ENCODE assay signal across 28 cellular contexts in genomic region chr14:53916239-53916638, GRCh38.
"Had no signal": no experiment of that assay in that cellular context is flagged by ENCODE, and none has a peak within 500 bp of the region (broad histone marks: within the 10 kb centered on the region; RNA-seq: fewer than 3 reads in every experiment).

No MANE protein-coding gene starts in this region.

- H3K4me3 Mint-ChIP-seq: stimulated activated effector memory CD8-positive, alpha-beta T cell treated with anti-CD3 and anti-CD28 coated beads, Interleukin-12 subunit alpha, Interleukin-12 subunit beta, amount 100 ng/mL, for 72 hours; stimulated activated memory B cell treated with anti-CD40 and anti-IgM and Interleukin-4, amounts not matched to agents 10 μg/mL and 1 μg/mL and 100 μg/mL, for 72 hours; stimulated activated naive B cell treated with anti-CD40 and anti-IgM and Interleukin-4, amounts not matched to agents 10 μg/mL and 1 μg/mL and 100 μg/mL, for 72 hours; stimulated activated naive CD8-positive, alpha-beta T cell treated with anti-CD3 and anti-CD28 coated beads, Interleukin-15, amount 100 ng/mL, for 72 hours; stimulated activated naive CD8-positive, alpha-beta T cell treated with anti-CD3 and anti-CD28 coated beads, Interleukin-15, Interleukin-2, amounts not matched to agents 100 ng/mL and 50 ng/mL, for 24 hours; type B pancreatic cell had no signal

- DNase-seq: stimulated activated CD4-positive, alpha-beta T cell treated with anti-CD3 and anti-CD28 coated beads, Interleukin-2, amount 100 ng/mL, for 48 hours; stimulated activated CD4-positive, alpha-beta T cell treated with anti-CD3 and anti-CD28 coated beads, Interleukin-4, amount 100 ng/mL, for 1 hour; stimulated activated CD4-positive, alpha-beta T cell treated with anti-CD3 and anti-CD28 coated beads, Interleukin-4, amount 100 ng/mL, for 24 hours; stimulated activated CD4-positive, alpha-beta T cell treated with anti-CD3 and anti-CD28 coated beads, Interleukin-4, amount 100 ng/mL, for 4 hours; stimulated activated CD8-positive, alpha-beta memory T cell treated with anti-CD3 and anti-CD28 coated beads, Interleukin-4, amount 100 ng/mL, for 48 hours; stimulated activated naive B cell treated with anti-CD40 and anti-IgM and Interleukin-4, amounts not matched to agents 10 μg/mL and 1 μg/mL and 100 μg/mL, for 72 hours; stimulated activated naive CD4-positive, alpha-beta T cell; stimulated activated naive CD4-positive, alpha-beta T cell treated with Interleukin-2 at 50 U/mL for 16 hours; stimulated activated naive CD8-positive, alpha-beta T cell treated with anti-CD3 and anti-CD28 coated beads, Interleukin-15, amount 100 ng/mL, for 72 hours; stimulated activated naive CD8-positive, alpha-beta T cell treated with anti-CD3 and anti-CD28 coated beads, Interleukin-15, Interleukin-2, amounts not matched to agents 100 U/mL and 50 U/mL, for 24 hours; stomach; substantia nigra; testis; thyroid gland; tibial artery; transverse colon; trophoblast cell; upper lobe of left lung; upper lobe of right lung; uterus had no signal

- ATAC-seq: stimulated activated effector memory CD8-positive, alpha-beta T cell treated with anti-CD3 and anti-CD28 coated beads, Interleukin-12 subunit alpha, Interleukin-12 subunit beta, amount 100 ng/mL, for 72 hours; stimulated activated memory B cell treated with anti-CD40 and anti-IgM and Interleukin-4, amounts not matched to agents 10 μg/mL and 1 μg/mL and 100 μg/mL, for 72 hours; stimulated activated naive B cell treated with anti-CD40 and anti-IgM and Interleukin-4, amounts not matched to agents 10 μg/mL and 1 μg/mL and 100 μg/mL, for 72 hours; stimulated activated naive CD8-positive, alpha-beta T cell treated with anti-CD3 and anti-CD28 coated beads, Interleukin-15, amount 100 ng/mL, for 72 hours; stimulated activated naive CD8-positive, alpha-beta T cell treated with anti-CD3 and anti-CD28 coated beads, Interleukin-15, Interleukin-2, amounts not matched to agents 100 U/mL and 50 U/mL, for 24 hours; upper lobe of right lung had no signal

- H3K9me3 ChIP-seq: stomach, suprapubic skin, testis, thoracic aorta, thyroid gland, tibial artery, tibial nerve, transverse colon, upper lobe of left lung, upper lobe of right lung, uterus, vagina had no signal

- H3K4me1 ChIP-seq: stomach, suprapubic skin, testis, thyroid gland, tibial artery, tibial nerve, transverse colon, upper lobe of left lung, upper lobe of right lung, uterus, vagina had no signal

- H3K36me3 ChIP-seq: stomach, suprapubic skin, thoracic aorta, thyroid gland, tibial artery, tibial nerve, transverse colon, upper lobe of left lung, upper lobe of right lung, uterus, vagina had no signal

- H3K27me3 ChIP-seq: stomach, suprapubic skin, testis, thyroid gland, tibial artery, tibial nerve, transverse colon, upper lobe of left lung, upper lobe of right lung, uterus, vagina had no signal

- H3K27me3 Mint-ChIP-seq: stimulated activated memory B cell treated with anti-CD40 and anti-IgM and Interleukin-4, amounts not matched to agents 10 μg/mL and 1 μg/mL and 100 μg/mL, for 72 hours; type B pancreatic cell had no signal

- H3K27ac ChIP-seq: stomach, suprapubic skin, testis, thoracic aorta, thyroid gland, tibial artery, tibial nerve, transverse colon, upper lobe of left lung, upper lobe of right lung, uterus, vagina had no signal

- H3K4me3 ChIP-seq: stomach, suprapubic skin, testis, thoracic aorta, thyroid gland, tibial artery, tibial nerve, transverse colon, upper lobe of left lung, upper lobe of right lung, uterus, vagina had no signal

- H3K4me1 Mint-ChIP-seq: stimulated activated effector memory CD8-positive, alpha-beta T cell treated with anti-CD3 and anti-CD28 coated beads, Interleukin-12 subunit alpha, Interleukin-12 subunit beta, amount 100 ng/mL, for 72 hours; stimulated activated memory B cell treated with anti-CD40 and anti-IgM and Interleukin-4, amounts not matched to agents 10 μg/mL and 1 μg/mL and 100 μg/mL, for 72 hours; stimulated activated naive B cell treated with anti-CD40 and anti-IgM and Interleukin-4, amounts not matched to agents 10 μg/mL and 1 μg/mL and 100 μg/mL, for 72 hours; stimulated activated naive CD8-positive, alpha-beta T cell treated with anti-CD3 and anti-CD28 coated beads, Interleukin-15, amount 100 ng/mL, for 72 hours had no signal

- H3K27ac Mint-ChIP-seq: stimulated activated effector memory CD8-positive, alpha-beta T cell treated with anti-CD3 and anti-CD28 coated beads, Interleukin-12 subunit alpha, Interleukin-12 subunit beta, amount 100 ng/mL, for 72 hours; stimulated activated memory B cell treated with anti-CD40 and anti-IgM and Interleukin-4, amounts not matched to agents 10 μg/mL and 1 μg/mL and 100 μg/mL, for 72 hours; stimulated activated naive B cell treated with anti-CD40 and anti-IgM and Interleukin-4, amounts not matched to agents 10 μg/mL and 1 μg/mL and 100 μg/mL, for 72 hours; stimulated activated naive CD8-positive, alpha-beta T cell treated with anti-CD3 and anti-CD28 coated beads, Interleukin-15, amount 100 ng/mL, for 72 hours; stimulated activated naive CD8-positive, alpha-beta T cell treated with anti-CD3 and anti-CD28 coated beads, Interleukin-15, Interleukin-2, amounts not matched to agents 100 ng/mL and 50 ng/mL, for 24 hours; type B pancreatic cell had no signal

- H3K36me3 Mint-ChIP-seq: stimulated activated effector memory CD8-positive, alpha-beta T cell treated with anti-CD3 and anti-CD28 coated beads, Interleukin-12 subunit alpha, Interleukin-12 subunit beta, amount 100 ng/mL, for 72 hours; stimulated activated memory B cell treated with anti-CD40 and anti-IgM and Interleukin-4, amounts not matched to agents 10 μg/mL and 1 μg/mL and 100 μg/mL, for 72 hours; type B pancreatic cell had no signal
